1 cellular context compared by ENCODE assay signal in the genomic region with DNA sequence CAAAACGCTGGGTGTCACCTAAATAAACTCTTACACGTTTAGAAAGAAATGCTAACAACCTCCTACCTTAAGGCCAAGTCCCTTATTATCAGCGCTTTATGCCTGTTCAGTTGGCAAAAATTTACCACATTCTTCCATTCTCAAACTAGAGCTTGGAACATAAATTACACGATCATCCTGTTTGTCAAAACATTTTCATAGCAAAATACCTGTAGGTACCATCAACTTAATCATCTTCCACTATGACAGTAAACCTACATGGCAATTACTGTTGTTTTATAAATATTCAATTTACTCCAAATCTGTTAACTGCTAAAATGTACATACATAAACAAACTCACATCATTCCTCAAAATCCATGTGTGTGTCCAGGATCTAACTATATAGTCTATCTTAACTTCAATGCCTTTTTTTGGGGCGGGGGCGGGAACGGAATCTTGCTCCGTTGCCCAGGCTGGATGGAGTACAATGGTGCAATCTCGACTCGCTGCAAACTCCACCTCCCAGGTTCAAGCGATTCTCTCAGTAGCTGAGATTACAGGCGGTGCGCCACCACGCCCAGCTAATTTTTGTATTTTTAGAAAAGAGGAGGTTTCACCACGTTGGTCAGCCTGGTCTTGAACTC.
TF ChIP-seq lines count a peak whose summit lies in the region.

No MANE protein-coding gene starts in this region.

TF ChIP-seq in HCT116, 20 proteins besides CTCF, POLR2A, EP300 and RAD21:
- TF ChIP-seq SIN3A (IDR thresholded peaks at IDR 0.05; ENCODE audit: low read depth) = no peak
- TF ChIP-seq JUND (IDR thresholded peaks at IDR 0.05) = peak; percentile 22; the same call in 1 of the 2 replicates
- TF ChIP-seq EZH2phosphoT487 (IDR thresholded peaks at IDR 0.05; ENCODE audit: borderline replicate concordance) = no peak
- TF ChIP-seq, protein P1, sequence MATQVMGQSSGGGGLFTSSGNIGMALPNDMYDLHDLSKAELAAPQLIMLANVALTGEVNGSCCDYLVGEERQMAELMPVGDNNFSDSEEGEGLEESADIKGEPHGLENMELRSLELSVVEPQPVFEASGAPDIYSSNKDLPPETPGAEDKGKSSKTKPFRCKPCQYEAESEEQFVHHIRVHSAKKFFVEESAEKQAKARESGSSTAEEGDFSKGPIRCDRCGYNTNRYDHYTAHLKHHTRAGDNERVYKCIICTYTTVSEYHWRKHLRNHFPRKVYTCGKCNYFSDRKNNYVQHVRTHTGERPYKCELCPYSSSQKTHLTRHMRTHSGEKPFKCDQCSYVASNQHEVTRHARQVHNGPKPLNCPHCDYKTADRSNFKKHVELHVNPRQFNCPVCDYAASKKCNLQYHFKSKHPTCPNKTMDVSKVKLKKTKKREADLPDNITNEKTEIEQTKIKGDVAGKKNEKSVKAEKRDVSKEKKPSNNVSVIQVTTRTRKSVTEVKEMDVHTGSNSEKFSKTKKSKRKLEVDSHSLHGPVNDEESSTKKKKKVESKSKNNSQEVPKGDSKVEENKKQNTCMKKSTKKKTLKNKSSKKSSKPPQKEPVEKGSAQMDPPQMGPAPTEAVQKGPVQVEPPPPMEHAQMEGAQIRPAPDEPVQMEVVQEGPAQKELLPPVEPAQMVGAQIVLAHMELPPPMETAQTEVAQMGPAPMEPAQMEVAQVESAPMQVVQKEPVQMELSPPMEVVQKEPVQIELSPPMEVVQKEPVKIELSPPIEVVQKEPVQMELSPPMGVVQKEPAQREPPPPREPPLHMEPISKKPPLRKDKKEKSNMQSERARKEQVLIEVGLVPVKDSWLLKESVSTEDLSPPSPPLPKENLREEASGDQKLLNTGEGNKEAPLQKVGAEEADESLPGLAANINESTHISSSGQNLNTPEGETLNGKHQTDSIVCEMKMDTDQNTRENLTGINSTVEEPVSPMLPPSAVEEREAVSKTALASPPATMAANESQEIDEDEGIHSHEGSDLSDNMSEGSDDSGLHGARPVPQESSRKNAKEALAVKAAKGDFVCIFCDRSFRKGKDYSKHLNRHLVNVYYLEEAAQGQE (IDR thresholded peaks at IDR 0.05; ENCODE audit: low read depth) = no peak
- TF ChIP-seq, protein P2, sequence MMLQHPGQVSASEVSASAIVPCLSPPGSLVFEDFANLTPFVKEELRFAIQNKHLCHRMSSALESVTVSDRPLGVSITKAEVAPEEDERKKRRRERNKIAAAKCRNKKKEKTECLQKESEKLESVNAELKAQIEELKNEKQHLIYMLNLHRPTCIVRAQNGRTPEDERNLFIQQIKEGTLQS (IDR thresholded peaks at IDR 0.05) = no peak
